ENCODE assay signal across 9 cellular contexts in the genomic region with DNA sequence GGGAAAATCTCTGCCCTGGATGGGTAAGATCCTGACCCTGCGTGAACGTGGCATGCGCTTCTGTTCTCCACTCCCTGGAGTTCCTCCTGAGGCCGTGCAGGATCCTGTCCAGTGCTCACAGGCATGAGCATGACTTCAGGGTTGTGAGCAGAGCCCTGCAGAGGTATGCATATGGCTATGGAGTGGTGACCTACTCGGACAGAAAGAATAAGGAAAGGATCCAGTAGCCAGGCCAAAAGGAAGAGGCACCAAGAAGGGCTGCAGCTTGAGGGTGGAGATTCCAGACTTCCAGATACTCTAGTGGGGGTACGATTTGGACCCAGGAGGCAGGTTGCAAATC. TPM values are rescaled to one million over a fixed set of nuclear protein-coding genes. Genes with fewer than 3 reads are reported as not detected.
A peak's percentile ranks its signal among the peaks of the same experiment; 100 is the strongest.
DNase-seq lines count a peak whose midpoint lies in the region; ATAC-seq and TF ChIP-seq lines count a peak whose summit lies in the region.
"Had no signal": no experiment of that assay in that cellular context is flagged by ENCODE, and none has a peak within 500 bp of the region (broad histone marks: within the 10 kb centered on the region; RNA-seq: fewer than 3 reads in every experiment).

No MANE protein-coding gene starts in this region.

- POLR2A ChIA-PET in T-cell (lab: Charles Lee), result interaction anchor here (0.7 to 1.4 kb wide), 4 partner anchors 40 to 47 kb away, joined by 3 to 7 read pairs (median 5); no protein-coding TSS in a partner anchor

- no peaks in the 10 kb centered on the region for H3F3A ChIP-seq in GM23338 (replicated peaks; ENCODE audit: low read depth)

- no peaks in the 10 kb centered on the region for H3K79me2 ChIP-seq in GM23338 (replicated peaks; ENCODE audit: insufficient read depth)

- ATAC-seq in GM23338 (peak; percentile 63), T-cell (replicated peaks in 1 of 4) (no peak), gastroesophageal sphincter (no peak), GM19395 (IDR thresholded peaks at IDR 0.05; ENCODE audit: unreplicated experiment) (no peak), GM19467 (IDR thresholded peaks at IDR 0.05; ENCODE audit: unreplicated experiment) (no peak)
- no peak for ATAC-seq in stimulated activated effector memory CD8-positive, alpha-beta T cell treated with anti-CD3 and anti-CD28 coated beads, Interleukin-12 subunit alpha, Interleukin-12 subunit beta, amount 100 ng/mL, for 72 hours

- no peaks in the 10 kb centered on the region for H4K20me1 ChIP-seq in GM23338 (replicated peaks; ENCODE audit: insufficient read depth)

- no peaks in the 10 kb centered on the region for H3K9me3 ChIP-seq in gastroesophageal sphincter

- H3K27me3 Mint-ChIP-seq in GM23338 (ENCODE audit: insufficient read depth, low read depth, poor library complexity) (peaks cover 6% of the 10 kb centered on the region), T-cell (peaks cover 0 to 2% of the 10 kb centered on the region in 2 donors)

- H3K9me3 Mint-ChIP-seq in GM23338 (no peaks in the 10 kb centered on the region), T-cell (no peaks in the 10 kb centered on the region)
- H3K9me3 Mint-ChIP-seq in stimulated activated effector memory CD8-positive, alpha-beta T cell treated with anti-CD3 and anti-CD28 coated beads, Interleukin-12 subunit alpha, Interleukin-12 subunit beta, amount 100 ng/mL, for 72 hours, result no peaks in the 10 kb centered on the region

- no peaks in the 10 kb centered on the region for H3K4me1 ChIP-seq in GM23338 (ENCODE audit: insufficient read depth)
- peaks cover 0 to 24% (median 5%) of the 10 kb centered on the region in 3 donors for H3K4me1 ChIP-seq in gastroesophageal sphincter

- H3K27ac Mint-ChIP-seq in GM23338 (no peak overlapping the region), T-cell (peak overlapping the region; percentile 54 to 83)
- H3K27ac Mint-ChIP-seq in stimulated activated effector memory CD8-positive, alpha-beta T cell treated with anti-CD3 and anti-CD28 coated beads, Interleukin-12 subunit alpha, Interleukin-12 subunit beta, amount 100 ng/mL, for 72 hours, result peak overlapping the region; percentile 69

- no peak overlapping the region for H3K4me2 ChIP-seq in GM23338

- H3K27me3 ChIP-seq in GM23338 (ENCODE audit: insufficient read depth) (no peaks in the 10 kb centered on the region), gastroesophageal sphincter (no peaks in the 10 kb centered on the region)

- no peaks in the 10 kb centered on the region for H3K9me2 ChIP-seq in GM23338 (ENCODE audit: insufficient read depth)

- H3K36me3 Mint-ChIP-seq in GM23338 (ENCODE audit: low read depth) (no peaks in the 10 kb centered on the region), T-cell (no peaks in the 10 kb centered on the region)
- H3K36me3 Mint-ChIP-seq in stimulated activated effector memory CD8-positive, alpha-beta T cell treated with anti-CD3 and anti-CD28 coated beads, Interleukin-12 subunit alpha, Interleukin-12 subunit beta, amount 100 ng/mL, for 72 hours, result peaks cover 17% of the 10 kb centered on the region

- peaks cover 5% of the 10 kb centered on the region; the same call in 2 of the 3 replicates for H3K4me1 Mint-ChIP-seq in GM23338
- peaks cover 38 to 45% (median 38%) of the 10 kb centered on the region in 3 donors for H3K4me1 Mint-ChIP-seq in T-cell
- peaks cover 32% of the 10 kb centered on the region for H3K4me1 Mint-ChIP-seq in stimulated activated effector memory CD8-positive, alpha-beta T cell treated with anti-CD3 and anti-CD28 coated beads, Interleukin-12 subunit alpha, Interleukin-12 subunit beta, amount 100 ng/mL, for 72 hours

- H3K4me3 Mint-ChIP-seq in GM23338 (no peak overlapping the region), T-cell (peak overlapping the region in 1 of 3 donors; percentile 44)
- H3K4me3 Mint-ChIP-seq in stimulated activated effector memory CD8-positive, alpha-beta T cell treated with anti-CD3 and anti-CD28 coated beads, Interleukin-12 subunit alpha, Interleukin-12 subunit beta, amount 100 ng/mL, for 72 hours, result no peak overlapping the region

- H3K36me3 ChIP-seq in GM23338 (ENCODE audit: insufficient read depth) (no peaks in the 10 kb centered on the region), gastroesophageal sphincter (no peaks in the 10 kb centered on the region)

- WGBS in gastroesophageal sphincter (ENCODE audit: low coverage in 1 of 2), 2 donors, result 80 to 100% methylated on average over 1 to 2 of the region's 6 CpGs

- TF ChIP-seq POLR2A in gastroesophageal sphincter (IDR thresholded peaks at IDR 0.05), result no peak

- no peak overlapping the region for H3K4me3 ChIP-seq in GM23338
- H3K4me3 ChIP-seq in gastroesophageal sphincter, result no peak overlapping the region

- H3K27ac ChIP-seq in GM23338 (ENCODE audit: low read depth) (no peak overlapping the region), gastroesophageal sphincter (peak overlapping the region in 3 of 4 donors; percentile 27 to 57 (median 57))

- CTCF ChIA-PET in T-cell (lab: Charles Lee), result interaction anchor here (0.6 to 4.9 kb wide), 14 partner anchors 10 to 114 kb away, joined by 3 to 45 read pairs (median 7); a partner anchor contains a TSS

- no peak for TF ChIP-seq CTCF in GM23338 (conservative IDR thresholded peaks at IDR 0.05; ENCODE audit: low read depth in 2 of 2)
- no peak for TF ChIP-seq CTCF in gastroesophageal sphincter (IDR thresholded peaks at IDR 0.05)

- no peak for DNase-seq in GM23338 (ENCODE audit: low spot score)
- no peak for DNase-seq in T-cell
- DNase-seq in stimulated activated effector memory CD8-positive, alpha-beta T cell treated with anti-CD3 and anti-CD28 coated beads, Interleukin-12 subunit alpha, Interleukin-12 subunit beta, amount 100 ng/mL, for 72 hours (ENCODE audit: low spot score in 2 of 2), result no peak
- DNase-seq in NCI-H82 (lab: John Stamatoyannopoulos, UW), result no peak

- no peak for TF ChIP-seq EP300 in gastroesophageal sphincter (IDR thresholded peaks at IDR 0.05)

- peak overlapping the region; percentile 80 for H2AFZ ChIP-seq in GM23338

TF ChIP-seq in GM23338, 12 proteins besides CTCF, POLR2A, EP300 and RAD21:
- TF ChIP-seq STAT1 (IDR thresholded peaks at IDR 0.05; ENCODE audit: unreplicated experiment) (no peak), NANOG (IDR thresholded peaks at IDR 0.05; ENCODE audit: borderline replicate concordance) (no peak)
TF ChIP-seq in GM23338: peak in this region for 0.

RNA-seq across cellular contexts. Expression of a gene that starts 20.8 kb away (rescaled TPM):
- total RNA-seq in GM23338 (2014; rRNA removed; shearing (Covaris generic)), result not detected in 2 replicates
- polyA plus RNA-seq in GM23338 (2016; fragmentation: Nextera tagmentation; extraction: Ambion mirVana), result 0.49 and 0.53 TPM in 2 replicates
- total RNA-seq in T-cell, result 100 to 1,000 TPM in 4 of 5 donors, 10 to 100 TPM in 1; 94.0 to 140 (median 138) TPM
- total RNA-seq in gastroesophageal sphincter, result under 1 TPM in 2 of 4 donors, not detected in 2; 0.45 to 0.89 TPM
- total RNA-seq: bronchial epithelial cell, kidney epithelial cell had no signal

RNA-seq across cellular contexts. Expression of a gene that starts 27.9 kb away (rescaled TPM):
- total RNA-seq in GM23338 (2014; rRNA removed; shearing (Covaris generic)), result 0.59 and 0.66 TPM in 2 replicates
- 0.52 and 0.65 TPM in 2 replicates for polyA plus RNA-seq in GM23338 (2016; fragmentation: Nextera tagmentation; extraction: Ambion mirVana)
- 10 to 100 TPM; 22.6 to 77.0 (median 60.3) TPM for total RNA-seq in T-cell
- 10 to 100 TPM; 11.6 to 31.3 (median 16.4) TPM for total RNA-seq in gastroesophageal sphincter

RNA-seq across cellular contexts. Expression of a gene that starts 40.0 kb away (rescaled TPM):
- 6.8 and 7.1 TPM in 2 replicates for total RNA-seq in GM23338 (2014; rRNA removed; shearing (Covaris generic))
- polyA plus RNA-seq in GM23338 (2016; fragmentation: Nextera tagmentation; extraction: Ambion mirVana), result 6.1 and 10.5 TPM in 2 replicates
- 1 to 10 TPM in 2 of 5 donors, under 1 TPM in 2, not detected in 1; 0.56 to 1.6 (median 1.2) TPM for total RNA-seq in T-cell
- 100 to 1,000 TPM in 3 of 4 donors, 10 to 100 TPM in 1; 86.5 to 139 (median 119) TPM for total RNA-seq in gastroesophageal sphincter

RNA-seq across cellular contexts. Expression of a gene that starts 46.5 kb away (rescaled TPM):
- total RNA-seq in GM23338 (2014; rRNA removed; shearing (Covaris generic)), result 13.9 and 18.3 TPM in 2 replicates
- polyA plus RNA-seq in GM23338 (2016; fragmentation: Nextera tagmentation; extraction: Ambion mirVana), result 11.2 and 16.1 TPM in 2 replicates
- total RNA-seq in T-cell (10 to 100 TPM; 64.6 to 92.2 (median 75.8) TPM), gastroesophageal sphincter (10 to 100 TPM; 10.5 to 45.5 (median 17.9) TPM)

RNA-seq across cellular contexts. Expression of a gene that starts 48.6 kb away (rescaled TPM):
- 125 and 134 TPM in 2 replicates for total RNA-seq in GM23338 (2014; rRNA removed; shearing (Covaris generic))
- 34.0 and 37.1 TPM in 2 replicates for polyA plus RNA-seq in GM23338 (2016; fragmentation: Nextera tagmentation; extraction: Ambion mirVana)
- 1 to 10 TPM; 1.0 to 3.4 (median 2.6) TPM for total RNA-seq in T-cell
- total RNA-seq in gastroesophageal sphincter, result 10 to 100 TPM in 1 of 4 donors, 1 to 10 TPM in 1, under 1 TPM in 1, not detected in 1; 0.62 to 19.9 (median 5.2) TPM

Comparison
In these comparisons a context has a peak if more than half of its experiments do, and no peak if none do; other contexts are left out.
1. RNA of a gene that starts 20.8 kb away (total RNA-seq): 94.0 to 140 TPM in T-cell; 0.45 to 0.89 TPM in gastroesophageal sphincter and not detected in GM23338; every median in the first group is over 10 times any median in the second.
2. RNA of a gene that starts 40.0 kb away (total RNA-seq): 86.5 to 139 TPM in gastroesophageal sphincter; 6.8 to 7.1 TPM in GM23338 and 0.56 to 1.6 TPM in T-cell; every median in the first group is over 10 times any median in the second.